15 cellular contexts compared by ENCODE assay signal in the genomic region with DNA sequence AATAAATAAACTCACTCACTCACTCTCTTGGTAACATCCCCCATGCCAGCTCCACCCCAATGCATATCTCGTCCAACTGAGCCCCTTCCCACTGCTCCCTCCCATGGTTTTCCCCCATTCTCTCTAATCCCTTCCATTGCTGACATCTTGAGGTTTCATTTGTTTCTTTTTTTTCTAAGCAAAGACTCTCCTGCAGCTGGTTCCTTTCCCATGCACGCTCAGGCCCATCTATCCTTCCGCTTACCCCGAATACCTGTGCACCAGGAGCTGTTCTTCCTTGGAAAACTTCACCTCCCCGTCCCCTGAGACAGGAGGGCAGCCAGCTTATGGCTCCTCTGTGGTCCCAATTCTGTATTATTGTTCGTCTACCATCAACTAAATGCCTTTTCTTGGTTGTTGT.
"Had no signal": no experiment of that assay in that cellular context is flagged by ENCODE, and none has a peak within 500 bp of the region (broad histone marks: within the 10 kb centered on the region; RNA-seq: fewer than 3 reads in every experiment).

No MANE protein-coding gene starts in this region.

- H3K9me3 ChIP-seq: SJCRH30 had no signal

- H3K27me3 ChIP-seq: SJCRH30 had no signal

- H3K4me3 ChIP-seq: SJCRH30 had no signal

- ATAC-seq: Panc1 had no signal

- H3K27ac ChIP-seq: HL-60, RWPE1, SJCRH30 had no signal

- DNase-seq: NCI-H1048, NCI-H1105, NCI-H1417, NCI-H1436 treated with DMSO at 0.1 percent for 48 hours, NCI-H187 treated with DMSO at 0.1 percent for 48 hours, NCI-H2029 treated with DMSO at 0.1 percent for 48 hours, NCI-H2227 treated with DMSO at 0.1 percent for 48 hours, NCI-H524 treated with DMSO at 0.1 percent for 48 hours, NCI-H69, NCI-H774, SHP77 treated with DMSO at 0.1 percent for 48 hours had no signal

- H3K36me3 ChIP-seq: SJCRH30 had no signal
